Comparison of ENCODE assay signal across 2 cellular contexts in genomic region chr1:182410138-182410537, GRCh38.
TF ChIP-seq lines count a peak whose summit lies in the region.

No MANE protein-coding gene starts in this region.

TF ChIP-seq in GM23338, 12 proteins besides CTCF, POLR2A, EP300 and RAD21 (continued from another document):
- TF ChIP-seq ZNF462 (CRISPR knock-in tag; IDR thresholded peaks at IDR 0.05): no peak
- no peak for TF ChIP-seq ETS1 (IDR thresholded peaks at IDR 0.05)
- TF ChIP-seq ZNF331 (CRISPR knock-in tag; IDR thresholded peaks at IDR 0.05; ENCODE audit: low read depth): no peak
- TF ChIP-seq EZH2phosphoT487 (IDR thresholded peaks at IDR 0.05; ENCODE audit: unreplicated experiment): no peak
- TF ChIP-seq EZH2 (IDR thresholded peaks at IDR 0.05; ENCODE audit: low read depth, unreplicated experiment): no peak
- no peak for TF ChIP-seq ZNF114 (CRISPR knock-in tag; IDR thresholded peaks at IDR 0.05)
- TF ChIP-seq JUNB (IDR thresholded peaks at IDR 0.05; ENCODE audit: unreplicated experiment): no peak
- no peak for TF ChIP-seq STAT1 (IDR thresholded peaks at IDR 0.05; ENCODE audit: unreplicated experiment)
- no peak for TF ChIP-seq CREB1 (CRISPR knock-in tag; IDR thresholded peaks at IDR 0.05; ENCODE audit: low read depth)
- no peak for TF ChIP-seq NANOG (IDR thresholded peaks at IDR 0.05; ENCODE audit: borderline replicate concordance)
- TF ChIP-seq REST (IDR thresholded peaks at IDR 0.05; ENCODE audit: unreplicated experiment): no peak

TF ChIP-seq in HCT116, 20 proteins besides CTCF, POLR2A, EP300 and RAD21 (continued from another document):
- no peak for TF ChIP-seq REST (IDR thresholded peaks at IDR 0.05; ENCODE audit: low read depth)
- no peak for TF ChIP-seq ELF1 (IDR thresholded peaks at IDR 0.05; ENCODE audit: borderline replicate concordance, low read depth)
- no peak for TF ChIP-seq MAX (IDR thresholded peaks at IDR 0.05)
- TF ChIP-seq EZH2 (IDR thresholded peaks at IDR 0.05): no peak
- no peak for TF ChIP-seq EGR1 (IDR thresholded peaks at IDR 0.05; ENCODE audit: low read depth)
- no peak for TF ChIP-seq YY1 (IDR thresholded peaks at IDR 0.05; ENCODE audit: extremely low read depth, insufficient replicate concordance, low read depth, low read length)
